In the genomic region with DNA sequence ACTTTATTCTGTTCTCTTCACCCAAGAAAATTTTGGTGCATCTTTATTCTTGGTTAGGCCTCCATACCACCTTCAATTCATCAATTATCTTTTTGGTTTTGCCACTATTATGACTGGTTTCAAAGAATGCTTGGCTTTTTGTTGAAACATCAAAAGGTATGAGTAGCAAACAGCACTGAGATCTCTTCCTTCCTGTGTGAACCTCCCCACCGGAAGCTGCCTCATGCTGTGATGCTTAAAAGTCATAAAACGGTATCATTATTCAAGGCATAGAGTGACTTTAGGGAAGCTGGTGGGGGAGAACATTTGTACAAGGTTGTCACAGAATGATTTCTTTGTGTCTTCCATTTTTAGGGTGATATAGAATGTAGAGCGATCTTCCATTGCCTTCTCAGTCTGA, we compare ENCODE assay signal across 11 cellular contexts.
A peak's percentile ranks its signal among the peaks of the same experiment; 100 is the strongest.
DNase-seq lines count a peak whose midpoint lies in the region; ATAC-seq and TF ChIP-seq lines count a peak whose summit lies in the region.
"Had no signal": no experiment of that assay in that cellular context is flagged by ENCODE, and none has a peak within 500 bp of the region (broad histone marks: within the 10 kb centered on the region; RNA-seq: fewer than 3 reads in every experiment).

No MANE protein-coding gene starts in this region.

- no peaks in the 10 kb centered on the region for H3K9me3 Mint-ChIP-seq in type B pancreatic cell

- WGBS in right cardiac atrium = 67% methylated on average over 3 of the region's 3 CpGs

- H3K36me3 Mint-ChIP-seq in type B pancreatic cell = no peaks in the 10 kb centered on the region

- H3K27ac Mint-ChIP-seq in type B pancreatic cell = no peak overlapping the region

- H3K4me1 Mint-ChIP-seq in type B pancreatic cell (ENCODE audit: unreplicated experiment) = peaks cover 11% of the 10 kb centered on the region

- TF ChIP-seq CTCF in type B pancreatic cell (conservative IDR thresholded peaks at IDR 0.05) = no peak

- no peaks in the 10 kb centered on the region for H3K9me3 ChIP-seq in right cardiac atrium (ENCODE audit: control insufficient read depth, low read length)

- H3K27ac ChIP-seq in right cardiac atrium (ENCODE audit: low read length) = no peak overlapping the region

- peak; percentile 91 for DNase-seq in Jurkat, Clone E6-1 (ENCODE audit: low read depth, low spot score)
- DNase-seq in activated CD4-positive, alpha-beta T cell treated with anti-CD3 and anti-CD28 coated beads, Interleukin-2, amount 50 U/mL, for 24 hours (ENCODE audit: low read depth in 1 of 2, low spot score in 1 of 2) = peak; percentile 17 to 65
- peak; percentile 62 for DNase-seq in effector CD4-positive, alpha-beta T cell
- DNase-seq in stimulated activated CD8-positive, alpha-beta memory T cell treated with anti-CD3 and anti-CD28 coated beads, Interleukin-4, amount 100 ng/mL, for 1 hour (ENCODE audit: low read depth in 2 of 2, low spot score in 1 of 2) = peak; percentile 7 to 36
- no peak for DNase-seq in SK-N-DZ (ENCODE audit: low spot score)
- DNase-seq in COLO829 (ENCODE audit: low spot score) = no peak
- no peak for DNase-seq in right cardiac atrium
- no peak for DNase-seq in type B pancreatic cell (ENCODE audit: extremely low spot score, unreplicated experiment)
- DNase-seq: GOT3, NCI-H526 treated with DMSO at 0.1 percent for 48 hours had no signal

- H3K4me1 ChIP-seq in right cardiac atrium (ENCODE audit: control insufficient read depth, insufficient read depth, low read length) = no peaks in the 10 kb centered on the region

- no peak for ATAC-seq in right cardiac atrium

- H3K27me3 ChIP-seq in right cardiac atrium (ENCODE audit: control insufficient read depth, insufficient read depth) = no peaks in the 10 kb centered on the region

- intact Hi-C loops in right cardiac atrium (cut with DNase I) = no loop called here

- no peak overlapping the region; the same call in 1 of the 2 replicates for H3K4me3 ChIP-seq in Jurkat, Clone E6-1 (ENCODE audit: low read length)
- no peak overlapping the region for H3K4me3 ChIP-seq in right cardiac atrium (ENCODE audit: low read length)
- H3K4me3 ChIP-seq: skin epidermis had no signal

- H3K4me3 Mint-ChIP-seq in type B pancreatic cell = no peak overlapping the region

- H3K27me3 Mint-ChIP-seq in type B pancreatic cell = no peaks in the 10 kb centered on the region

Comparison
In these comparisons a context has a peak if more than half of its experiments do, and no peak if none do; other contexts are left out.
1. DNase-seq: peak in Jurkat, Clone E6-1 (single experiment), activated CD4-positive, alpha-beta T cell treated with anti-CD3 and anti-CD28 coated beads, Interleukin-2, amount 50 U/mL, for 24 hours (2 of 2), effector CD4-positive, alpha-beta T cell (single experiment) and stimulated activated CD8-positive, alpha-beta memory T cell treated with anti-CD3 and anti-CD28 coated beads, Interleukin-4, amount 100 ng/mL, for 1 hour (2 of 2); none in SK-N-DZ (single experiment), COLO829 (single experiment), right cardiac atrium (0 of 3) and type B pancreatic cell (single experiment).